8 cellular contexts compared by ENCODE assay signal in the genomic region with DNA sequence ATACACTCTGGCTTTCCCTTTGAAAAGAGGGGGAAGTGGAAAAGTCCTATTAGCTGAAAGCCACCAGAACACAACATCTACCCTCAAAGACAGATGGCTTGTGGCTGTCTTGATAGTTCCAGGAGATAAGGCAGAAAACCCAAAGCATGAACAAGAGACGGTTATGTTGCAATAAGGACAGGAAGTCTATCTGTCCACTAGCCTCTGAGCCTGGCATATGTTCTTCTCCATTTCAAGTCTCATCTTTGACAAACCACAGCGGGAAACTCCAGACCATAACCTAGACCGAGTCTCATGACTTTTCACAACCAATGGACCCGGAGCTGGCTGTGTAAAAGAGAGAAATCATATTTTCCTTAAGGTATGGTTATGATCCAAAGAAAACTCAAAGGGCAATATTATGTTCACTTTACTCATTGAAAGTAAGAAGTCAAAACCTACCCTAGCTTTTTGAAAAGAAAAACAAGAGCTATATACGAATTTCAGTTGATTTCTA. TPM values are rescaled to one million over a fixed set of nuclear protein-coding genes. Genes with fewer than 3 reads are reported as not detected.
DNase-seq lines count a peak whose midpoint lies in the region; ATAC-seq, FAIRE-seq and TF ChIP-seq lines count a peak whose summit lies in the region.

No MANE protein-coding gene starts in this region.

- DNase-seq in Calu3 (no peak), GM19238 (ENCODE audit: insufficient read length, low spot score) (peak; percentile 23), T-helper 17 cell (peak in 1 of 3 donors; percentile 36), esophagus muscularis mucosa (ENCODE audit: extremely low spot score) (no peak), small intestine (peak; percentile 37), AG20443 (ENCODE audit: low spot score) (no peak), prostate gland (ENCODE audit: low spot score) (no peak)

- TF ChIP-seq EP300 in esophagus muscularis mucosa (IDR thresholded peaks at IDR 0.05): no peak

- H3K4me1 Mint-ChIP-seq in Calu3 (ENCODE audit: low read depth, unreplicated experiment) (peaks cover 51% of the 10 kb centered on the region), T-helper 17 cell (peaks cover 38% of the 10 kb centered on the region)

- peaks cover 57% of the 10 kb centered on the region for H3K36me3 Mint-ChIP-seq in Calu3 (ENCODE audit: insufficient read depth, unreplicated experiment)
- H3K36me3 Mint-ChIP-seq in T-helper 17 cell (ENCODE audit: low read depth): peaks cover 2% of the 10 kb centered on the region

- ATAC-seq in HG03280 (IDR thresholded peaks at IDR 0.05; ENCODE audit: unreplicated experiment) (peak; percentile 54), T-helper 17 cell (peak; percentile 54)

- no peak for FAIRE-seq in small intestine (lab: Jason Lieb, UNC)

- no TSS peak for BruUV-seq in Calu3 (replicated peaks; lab: Mats Ljungman, UMichigan)

- H3K4me3 Mint-ChIP-seq in Calu3 (ENCODE audit: low read depth, unreplicated experiment): no peak overlapping the region
- peak overlapping the region; percentile 69 for H3K4me3 Mint-ChIP-seq in T-helper 17 cell

- H3K4me3 ChIP-seq in esophagus muscularis mucosa (no peak overlapping the region), small intestine (ENCODE audit: low read depth in 1 of 2, low read length in 2 of 2) (no peak overlapping the region), prostate gland (no peak overlapping the region)

- H3K27ac Mint-ChIP-seq in Calu3 (ENCODE audit: unreplicated experiment) (peak overlapping the region; percentile 93), T-helper 17 cell (peak overlapping the region; percentile 95)

- CTCF ChIA-PET in Calu3 (lab: Charles Lee): interaction anchor here (1.3 kb wide), 2 partner anchors 18 to 344 kb away, joined by 5 to 6 read pairs; no protein-coding TSS in a partner anchor

- H3K36me3 ChIP-seq in esophagus muscularis mucosa (peaks cover 0 to 12% (median 8%) of the 10 kb centered on the region in 4 donors), small intestine (ENCODE audit: control insufficient read depth in 2 of 2, insufficient read depth in 2 of 2, low read length in 2 of 2) (no peaks in the 10 kb centered on the region), prostate gland (no peaks in the 10 kb centered on the region)

- H3K27ac ChIP-seq in esophagus muscularis mucosa (replicated peaks in 1 of 4): peak overlapping the region; percentile 74 to 77 (median 76)
- no peak overlapping the region for H3K27ac ChIP-seq in small intestine (ENCODE audit: low read depth in 1 of 2, low read length in 1 of 2)
- no peak overlapping the region for H3K27ac ChIP-seq in prostate gland

- intact Hi-C loops in Calu3 (cut with micrococcal nuclease; ENCODE audit: unreplicated experiment): no loop called here
- intact Hi-C loops in esophagus muscularis mucosa (cut with DNase I): no loop called here
- intact Hi-C loops in prostate gland (cut with DNase I): no loop called here

- peaks cover 23 to 86% (median 81%) of the 10 kb centered on the region in 4 donors for H3K4me1 ChIP-seq in esophagus muscularis mucosa
- H3K4me1 ChIP-seq in small intestine (ENCODE audit: control insufficient read depth in 2 of 2, insufficient read depth in 1 of 2, low read depth in 1 of 2, low read length in 1 of 2): peaks cover 2 to 10% of the 10 kb centered on the region in 2 donors
- no peaks in the 10 kb centered on the region for H3K4me1 ChIP-seq in prostate gland (replicated peaks)

- TF ChIP-seq CTCF in Calu3 (IDR thresholded peaks at IDR 0.05; ENCODE audit: unreplicated experiment) (no peak), esophagus muscularis mucosa (IDR thresholded peaks at IDR 0.05) (no peak), prostate gland (IDR thresholded peaks at IDR 0.05) (no peak)

- no peak for TF ChIP-seq POLR2A in esophagus muscularis mucosa (IDR thresholded peaks at IDR 0.05; ENCODE audit: low read depth)
- no peak for TF ChIP-seq POLR2A in prostate gland (IDR thresholded peaks at IDR 0.05)

- H3K27me3 Mint-ChIP-seq in Calu3 (ENCODE audit: unreplicated experiment): no peaks in the 10 kb centered on the region
- H3K27me3 Mint-ChIP-seq in T-helper 17 cell: no peaks in the 10 kb centered on the region

- H3K9me3 Mint-ChIP-seq in Calu3 (ENCODE audit: low read depth, unreplicated experiment): no peaks in the 10 kb centered on the region

- H3K9me3 ChIP-seq in T-helper 17 cell (ENCODE audit: control insufficient read depth, low read length, poor library complexity, severe bottlenecking) (no peaks in the 10 kb centered on the region), esophagus muscularis mucosa (no peaks in the 10 kb centered on the region), small intestine (ENCODE audit: control insufficient read depth, low read depth) (peaks cover 2% of the 10 kb centered on the region), prostate gland (no peaks in the 10 kb centered on the region)

- no peaks in the 10 kb centered on the region for H3K27me3 ChIP-seq in esophagus muscularis mucosa
- H3K27me3 ChIP-seq in small intestine (ENCODE audit: control insufficient read depth in 2 of 2, insufficient read depth in 2 of 2, low read length in 2 of 2): no peaks in the 10 kb centered on the region
- H3K27me3 ChIP-seq in prostate gland (replicated peaks; ENCODE audit: insufficient read depth): no peaks in the 10 kb centered on the region

- WGBS in esophagus muscularis mucosa: 69% methylated on average over 5 of the region's 5 CpGs
- 48 to 58% (median 56%) methylated on average over 5 of the region's 5 CpGs for WGBS in small intestine, 3 donors
- WGBS in prostate gland: 86% methylated on average over 5 of the region's 5 CpGs

RNA-seq across cellular contexts. Expression of gene DUSP10, which starts 33.8 kb away (rescaled TPM):
- 55.1 and 58.2 TPM in 2 replicates for total RNA-seq in Calu3 (2022)
- total RNA-seq in T-helper 17 cell: 100 to 1,000 TPM in 1 of 2 donors, 10 to 100 TPM in 1; 95.6 to 107 TPM
- 10 to 100 TPM in 2 of 4 donors, 1 to 10 TPM in 2; 5.5 to 13.1 (median 8.6) TPM for total RNA-seq in esophagus muscularis mucosa
- polyA plus RNA-seq in small intestine: 1 to 10 TPM; 1.1 to 2.8 (median 1.4) TPM
- total RNA-seq in prostate gland: 10 to 100 TPM in 1 of 2 donors, 1 to 10 TPM in 1; 5.8 to 13.6 TPM

Comparison
In these comparisons a context has a peak if more than half of its experiments do, and no peak if none do; other contexts are left out.
1. DNase-seq: peak in GM19238 (single experiment) and small intestine (single experiment); none in Calu3 (single experiment), esophagus muscularis mucosa (single experiment), AG20443 (single experiment) and prostate gland (single experiment).
2. H3K27ac ChIP-seq: peak in esophagus muscularis mucosa (4 of 4); none in small intestine (0 of 2) and prostate gland (0 of 2).